ENCODE assay signal across 23 cellular contexts in the genomic region with DNA sequence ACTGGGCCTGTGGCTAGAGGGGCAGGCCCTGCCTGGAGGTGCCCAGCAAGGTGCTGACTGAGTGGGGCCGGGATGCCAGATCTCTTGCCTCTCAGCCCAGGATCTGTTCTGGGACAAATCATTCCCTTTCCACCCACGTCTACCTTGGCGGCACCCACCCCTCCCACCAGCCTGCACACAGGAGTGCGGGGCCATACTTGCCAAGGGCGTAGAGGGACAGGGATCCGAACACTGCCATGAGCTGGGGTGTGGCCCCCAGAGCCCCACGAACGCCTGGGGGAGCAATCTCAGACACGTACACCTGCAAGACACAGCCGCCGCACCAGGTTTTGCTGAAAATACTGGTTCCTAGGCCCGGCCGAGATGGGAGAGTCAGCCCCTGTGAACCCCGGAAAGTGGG. TPM values are rescaled to one million over a fixed set of nuclear protein-coding genes. Genes with fewer than 3 reads are reported as not detected.
"Had no signal": no experiment of that assay in that cellular context is flagged by ENCODE, and none has a peak within 500 bp of the region (broad histone marks: within the 10 kb centered on the region; RNA-seq: fewer than 3 reads in every experiment).

No MANE protein-coding gene starts in this region.

- ATAC-seq: activated CD8-positive, alpha-beta T cell treated with anti-CD3 and anti-CD28 coated beads for 36 hours; heart left ventricle; naive thymus-derived CD8-positive, alpha-beta T cell had no signal

- DNase-seq: activated B cell treated with CpG ODN at 0.5 μM for 24 hours; activated CD4-positive, alpha-beta T cell treated with anti-CD3 and anti-CD28 coated beads for 4 hours; activated CD8-positive, alpha-beta T cell treated with anti-CD3 and anti-CD28 coated beads for 36 hours; activated naive CD4-positive, alpha-beta T cell treated with anti-CD3 and anti-CD28 coated beads for 36 hours; activated T-cell treated with anti-CD3 and anti-CD28 coated beads, Interleukin-2, amount 50 U/mL, for 24 hours; aorta; brain microvascular endothelial cell; central memory CD4-positive, alpha-beta T cell; colonic mucosa; foreskin melanocyte; heart left ventricle; kidney glomerular epithelial cell; left ventricle myocardium inferior; occipital lobe; stimulated activated naive CD4-positive, alpha-beta T cell treated with Interleukin-2 at 50 U/mL for 16 hours; thyroid gland had no signal

- H3K27me3 ChIP-seq: brain microvascular endothelial cell, colonic mucosa, heart left ventricle, thyroid gland had no signal

- H3K9me3 Mint-ChIP-seq: activated B cell treated with CpG ODN at 0.5 μM for 24 hours; activated CD8-positive, alpha-beta T cell treated with anti-CD3 and anti-CD28 coated beads for 36 hours; activated naive CD4-positive, alpha-beta T cell treated with anti-CD3 and anti-CD28 coated beads for 36 hours; activated T-cell treated with anti-CD3 and anti-CD28 coated beads, Interleukin-2, amount 50 U/mL, for 24 hours; activated T-helper 2 cell treated with anti-CD3 and anti-CD28 coated beads, Interferon-gamma antibody, Interleukin-2, Interleukin-4, amounts not matched to agents 10 μg/mL and 5 μg/mL and 100 μg/mL, durations not matched to agents 14 hours and 24 hours and 36 hours; memory B cell; naive thymus-derived CD8-positive, alpha-beta T cell had no signal

- H3K36me3 ChIP-seq: colonic mucosa, thyroid gland had no signal

- H3K9me3 ChIP-seq: colonic mucosa, heart left ventricle, left ventricle myocardium inferior, thyroid gland had no signal

- H3K27me3 Mint-ChIP-seq: activated B cell treated with CpG ODN at 0.5 μM for 24 hours; activated CD8-positive, alpha-beta T cell treated with anti-CD3 and anti-CD28 coated beads for 36 hours; activated T-cell treated with anti-CD3 and anti-CD28 coated beads, Interleukin-2, amount 50 U/mL, for 24 hours; memory B cell; naive thymus-derived CD8-positive, alpha-beta T cell had no signal

- H3K4me3 ChIP-seq: colonic mucosa, left ventricle myocardium inferior, thyroid gland had no signal

- H3K27ac Mint-ChIP-seq: activated CD8-positive, alpha-beta T cell treated with anti-CD3 and anti-CD28 coated beads for 36 hours; activated naive CD4-positive, alpha-beta T cell treated with anti-CD3 and anti-CD28 coated beads for 36 hours; activated T-cell treated with anti-CD3 and anti-CD28 coated beads, Interleukin-2, amount 50 U/mL, for 24 hours; activated T-helper 2 cell treated with anti-CD3 and anti-CD28 coated beads, Interferon-gamma antibody, Interleukin-2, Interleukin-4, amounts not matched to agents 10 μg/mL and 5 μg/mL and 100 μg/mL, durations not matched to agents 14 hours and 24 hours and 36 hours; memory B cell had no signal

- H3K4me3 Mint-ChIP-seq: activated B cell treated with CpG ODN at 0.5 μM for 24 hours; activated CD8-positive, alpha-beta T cell treated with anti-CD3 and anti-CD28 coated beads for 36 hours; activated naive CD4-positive, alpha-beta T cell treated with anti-CD3 and anti-CD28 coated beads for 36 hours; activated T-cell treated with anti-CD3 and anti-CD28 coated beads, Interleukin-2, amount 50 U/mL, for 24 hours; memory B cell had no signal

- FAIRE-seq: endometrium had no signal

- H3K27ac ChIP-seq: brain microvascular endothelial cell, colonic mucosa, heart left ventricle, left ventricle myocardium inferior, thyroid gland had no signal

RNA-seq across cellular contexts. Expression of gene MYMK, which starts 48.7 kb away (rescaled TPM):
- total RNA-seq: activated B cell treated with CpG ODN at 0.5 μM for 24 hours; activated CD8-positive, alpha-beta T cell treated with anti-CD3 and anti-CD28 coated beads for 36 hours; activated naive CD4-positive, alpha-beta T cell treated with anti-CD3 and anti-CD28 coated beads for 36 hours; activated T-helper 2 cell treated with anti-CD3 and anti-CD28 coated beads, Interferon-gamma antibody, Interleukin-2, Interleukin-4, amounts not matched to agents 10 μg/mL and 5 μg/mL and 100 μg/mL, durations not matched to agents 14 hours and 24 hours and 36 hours; aorta; colonic mucosa; heart left ventricle; left ventricle myocardium inferior; naive thymus-derived CD8-positive, alpha-beta T cell; occipital lobe; renal cortical epithelial cell; subcutaneous adipose tissue; thyroid gland had no signal
- polyA plus RNA-seq: aorta; heart left ventricle; naive thymus-derived CD8-positive, alpha-beta T cell; urinary bladder had no signal
